Comparison of ENCODE assay signal across 1 cellular context in genomic region chr14:96253140-96253539, GRCh38.
TF ChIP-seq lines count a peak whose summit lies in the region.

No MANE protein-coding gene starts in this region.

TF ChIP-seq in GM23338, 12 proteins besides CTCF, POLR2A, EP300 and RAD21 (continued from another document):
- TF ChIP-seq JUNB (IDR thresholded peaks at IDR 0.05; ENCODE audit: unreplicated experiment), result no peak
- no peak for TF ChIP-seq ETS1 (IDR thresholded peaks at IDR 0.05)
- TF ChIP-seq ZNF331 (CRISPR knock-in tag; IDR thresholded peaks at IDR 0.05; ENCODE audit: low read depth), result no peak
- TF ChIP-seq ZNF114 (CRISPR knock-in tag; IDR thresholded peaks at IDR 0.05), result no peak
- TF ChIP-seq CREB1 (CRISPR knock-in tag; IDR thresholded peaks at IDR 0.05; ENCODE audit: low read depth), result no peak
- no peak for TF ChIP-seq EZH2 (IDR thresholded peaks at IDR 0.05; ENCODE audit: low read depth, unreplicated experiment)
- no peak for TF ChIP-seq REST (IDR thresholded peaks at IDR 0.05; ENCODE audit: unreplicated experiment)
- TF ChIP-seq NANOG (IDR thresholded peaks at IDR 0.05; ENCODE audit: borderline replicate concordance), result no peak
- no peak for TF ChIP-seq STAT1 (IDR thresholded peaks at IDR 0.05; ENCODE audit: unreplicated experiment)
TF ChIP-seq in GM23338: peak in this region for 0.
